In genomic region chr16:13957197-13958078, GRCh38 we compare ENCODE assay signal across 8 cellular contexts. TPM values are rescaled to one million over a fixed set of nuclear protein-coding genes. Genes with fewer than 3 reads are reported as not detected.
DNase-seq lines count a peak whose midpoint lies in the region; ATAC-seq, FAIRE-seq and TF ChIP-seq lines count a peak whose summit lies in the region.

No MANE protein-coding gene starts in this region.

- peak; percentile 68 for FAIRE-seq in endometrium (lab: Jason Lieb, UNC)

- H3K9ac ChIP-seq in GM23248 (peak overlapping the region; percentile 83), Karpas-422 (ENCODE audit: low read length) (peak overlapping the region; percentile 42), SK-N-MC (ENCODE audit: insufficient read length) (peak overlapping the region; percentile 75)

- peak; percentile 38 for DNase-seq in activated CD8-positive, alpha-beta T cell treated with anti-CD3 and anti-CD28 coated beads for 36 hours
- DNase-seq in activated CD8-positive, alpha-beta T cell treated with anti-CD3 and anti-CD28 coated beads, Interleukin-2, amount 10 ng/mL, durations not matched to agents 7 days and 5 days = no peak
- peak; percentile 96 for DNase-seq in GM23248
- DNase-seq in Karpas-422 = peak; percentile 72
- DNase-seq in SK-N-MC (ENCODE audit: low read depth, low spot score) = peak; percentile 89
- peak in 1 of 2 donors; percentile 94 for DNase-seq in vagina (ENCODE audit: extremely low spot score in 2 of 2)

- peak overlapping the region; percentile 77 for H3K4me3 ChIP-seq in GM23248
- peak overlapping the region; percentile 48 for H3K4me3 ChIP-seq in Karpas-422 (ENCODE audit: low read length)
- peak overlapping the region; percentile 77 for H3K4me3 ChIP-seq in SK-N-MC
- H3K4me3 ChIP-seq in muscle layer of duodenum (ENCODE audit: low read depth in 1 of 2, low read length in 2 of 2) = peak overlapping the region; percentile 43 to 65
- peak overlapping the region; percentile 26 to 39 for H3K4me3 ChIP-seq in vagina

- H4K20me1 ChIP-seq in GM23248 (ENCODE audit: insufficient read depth) (no peaks in the 10 kb centered on the region), Karpas-422 (ENCODE audit: insufficient read depth, low read depth, low read length) (no peaks in the 10 kb centered on the region)

- H3F3A ChIP-seq in GM23248 (ENCODE audit: insufficient read depth) = peaks cover 34% of the 10 kb centered on the region

- H3K4me2 ChIP-seq in GM23248 (ENCODE audit: unreplicated experiment) = peak overlapping the region; percentile 98
- peak overlapping the region; percentile 64 for H3K4me2 ChIP-seq in Karpas-422 (ENCODE audit: low read depth, low read length, poor library complexity, severe bottlenecking)

- no peaks in the 10 kb centered on the region for H3K9me2 ChIP-seq in GM23248 (ENCODE audit: insufficient read depth)
- no peaks in the 10 kb centered on the region for H3K9me2 ChIP-seq in Karpas-422 (replicated peaks; ENCODE audit: insufficient read depth, low read length)

- TF ChIP-seq CTCF in activated CD8-positive, alpha-beta T cell treated with anti-CD3 and anti-CD28 coated beads for 36 hours (IDR thresholded peaks at IDR 0.05) = no peak
- peak in 1 of 3 experiments; percentile 24 for TF ChIP-seq CTCF in vagina (IDR thresholded peaks at IDR 0.05)

- peak; percentile 74 for ATAC-seq in activated CD8-positive, alpha-beta T cell treated with anti-CD3 and anti-CD28 coated beads for 36 hours
- no peak for ATAC-seq in activated CD8-positive, alpha-beta T cell treated with anti-CD3 and anti-CD28 coated beads, Interleukin-2, amount 10 ng/mL, durations not matched to agents 7 days and 5 days

- H3K36me3 Mint-ChIP-seq in activated CD8-positive, alpha-beta T cell treated with anti-CD3 and anti-CD28 coated beads for 36 hours (ENCODE audit: low read depth) = no peaks in the 10 kb centered on the region
- H3K36me3 Mint-ChIP-seq in activated CD8-positive, alpha-beta T cell treated with anti-CD3 and anti-CD28 coated beads, Interleukin-2, amount 10 ng/mL, durations not matched to agents 7 days and 5 days (ENCODE audit: low read depth) = no peaks in the 10 kb centered on the region

- no peaks in the 10 kb centered on the region for H3K79me2 ChIP-seq in GM23248 (ENCODE audit: insufficient read depth)
- no peaks in the 10 kb centered on the region for H3K79me2 ChIP-seq in Karpas-422 (ENCODE audit: low read length)

- no peak overlapping the region for H3K4me3 Mint-ChIP-seq in activated CD8-positive, alpha-beta T cell treated with anti-CD3 and anti-CD28 coated beads for 36 hours
- H3K4me3 Mint-ChIP-seq in activated CD8-positive, alpha-beta T cell treated with anti-CD3 and anti-CD28 coated beads, Interleukin-2, amount 10 ng/mL, durations not matched to agents 7 days and 5 days = no peak overlapping the region

- POLR2A ChIA-PET in activated CD8-positive, alpha-beta T cell treated with anti-CD3 and anti-CD28 coated beads for 36 hours (lab: Charles Lee) = no interaction called here
- POLR2A ChIA-PET in activated CD8-positive, alpha-beta T cell treated with anti-CD3 and anti-CD28 coated beads, Interleukin-2, amount 10 ng/mL, durations not matched to agents 7 days and 5 days (lab: Charles Lee) = no interaction called here

- TF ChIP-seq POLR2A in vagina (IDR thresholded peaks at IDR 0.05) = peak in 1 of 2 donors; percentile 1

- H2AFZ ChIP-seq in GM23248 (peak overlapping the region; percentile 91), Karpas-422 (ENCODE audit: low read length) (peak overlapping the region; percentile 79)

- no peaks in the 10 kb centered on the region for H3K9me3 ChIP-seq in GM23248 (ENCODE audit: low read depth)
- H3K9me3 ChIP-seq in Karpas-422 (ENCODE audit: low read length) = no peaks in the 10 kb centered on the region
- H3K9me3 ChIP-seq in SK-N-MC (ENCODE audit: low read depth, low read length) = no peaks in the 10 kb centered on the region
- H3K9me3 ChIP-seq in muscle layer of duodenum (ENCODE audit: control insufficient read depth in 1 of 2, low read length in 2 of 2) = no peaks in the 10 kb centered on the region
- no peaks in the 10 kb centered on the region for H3K9me3 ChIP-seq in vagina

- H3K36me3 ChIP-seq in GM23248 (ENCODE audit: low read depth) = no peaks in the 10 kb centered on the region
- H3K36me3 ChIP-seq in Karpas-422 (ENCODE audit: insufficient read depth, low read length) = no peaks in the 10 kb centered on the region
- no peaks in the 10 kb centered on the region for H3K36me3 ChIP-seq in SK-N-MC (ENCODE audit: insufficient read depth, low read length)
- no peaks in the 10 kb centered on the region for H3K36me3 ChIP-seq in muscle layer of duodenum (ENCODE audit: control insufficient read depth in 1 of 2, insufficient read depth in 2 of 2, low read length in 2 of 2)
- H3K36me3 ChIP-seq in vagina = no peaks in the 10 kb centered on the region

- intact Hi-C loops in activated CD8-positive, alpha-beta T cell treated with anti-CD3 and anti-CD28 coated beads for 36 hours (cut with micrococcal nuclease) = no loop called here
- intact Hi-C loops in vagina (cut with DNase I) = loop anchor here (5.0 to 10.0 kb wide), 2 partner anchors 57 to 115 kb away; partner anchors contain the start of gene MRTFB

- no peaks in the 10 kb centered on the region for H3K27me3 ChIP-seq in GM23248 (replicated peaks; ENCODE audit: insufficient read depth)
- no peaks in the 10 kb centered on the region for H3K27me3 ChIP-seq in Karpas-422 (ENCODE audit: low read length)
- no peaks in the 10 kb centered on the region for H3K27me3 ChIP-seq in muscle layer of duodenum (ENCODE audit: low read depth, low read length)
- no peaks in the 10 kb centered on the region for H3K27me3 ChIP-seq in vagina

- CTCF ChIA-PET in activated CD8-positive, alpha-beta T cell treated with anti-CD3 and anti-CD28 coated beads for 36 hours (lab: Charles Lee) = no interaction called here
- CTCF ChIA-PET in activated CD8-positive, alpha-beta T cell treated with anti-CD3 and anti-CD28 coated beads, Interleukin-2, amount 10 ng/mL, durations not matched to agents 7 days and 5 days (lab: Charles Lee) = no interaction called here

- H3K27me3 Mint-ChIP-seq in activated CD8-positive, alpha-beta T cell treated with anti-CD3 and anti-CD28 coated beads for 36 hours = peaks cover 14% of the 10 kb centered on the region
- peaks cover 7% of the 10 kb centered on the region for H3K27me3 Mint-ChIP-seq in activated CD8-positive, alpha-beta T cell treated with anti-CD3 and anti-CD28 coated beads, Interleukin-2, amount 10 ng/mL, durations not matched to agents 7 days and 5 days (ENCODE audit: low read depth)

- H3K27ac Mint-ChIP-seq in activated CD8-positive, alpha-beta T cell treated with anti-CD3 and anti-CD28 coated beads for 36 hours = no peak overlapping the region
- H3K27ac Mint-ChIP-seq in activated CD8-positive, alpha-beta T cell treated with anti-CD3 and anti-CD28 coated beads, Interleukin-2, amount 10 ng/mL, durations not matched to agents 7 days and 5 days = no peak overlapping the region

- H3K4me1 Mint-ChIP-seq in activated CD8-positive, alpha-beta T cell treated with anti-CD3 and anti-CD28 coated beads for 36 hours (ENCODE audit: low read depth) = peaks cover 12% of the 10 kb centered on the region
- peaks cover 3% of the 10 kb centered on the region for H3K4me1 Mint-ChIP-seq in activated CD8-positive, alpha-beta T cell treated with anti-CD3 and anti-CD28 coated beads, Interleukin-2, amount 10 ng/mL, durations not matched to agents 7 days and 5 days (ENCODE audit: low read depth)

- H3K4me1 ChIP-seq in GM23248 (ENCODE audit: insufficient read depth) = peaks cover 18% of the 10 kb centered on the region
- H3K4me1 ChIP-seq in Karpas-422 (ENCODE audit: low read length) = peaks cover 32% of the 10 kb centered on the region
- peaks cover 5% of the 10 kb centered on the region in 2 donors for H3K4me1 ChIP-seq in muscle layer of duodenum (ENCODE audit: control insufficient read depth in 1 of 2, insufficient read depth in 2 of 2, low read length in 2 of 2)
- peaks cover 31% of the 10 kb centered on the region for H3K4me1 ChIP-seq in vagina

- in situ Hi-C loops in GM23248 (cut with MboI) = no loop called here

- 0% methylated on average over 14 of the region's 14 CpGs for WGBS in GM23248 (ENCODE audit: low coverage in 1 of 2, low lambda C conversion rate in 2 of 2, missing lambda C conversion rate in 2 of 2), 2 experiments

- H3K27ac ChIP-seq in GM23248 (peak overlapping the region; percentile 95), Karpas-422 (ENCODE audit: low read length) (no peak overlapping the region), SK-N-MC (peak overlapping the region; percentile 98), muscle layer of duodenum (ENCODE audit: low read length) (peak overlapping the region; percentile 76), vagina (peak overlapping the region; percentile 76)

- H3K9me3 Mint-ChIP-seq in activated CD8-positive, alpha-beta T cell treated with anti-CD3 and anti-CD28 coated beads for 36 hours = no peaks in the 10 kb centered on the region
- no peaks in the 10 kb centered on the region for H3K9me3 Mint-ChIP-seq in activated CD8-positive, alpha-beta T cell treated with anti-CD3 and anti-CD28 coated beads, Interleukin-2, amount 10 ng/mL, durations not matched to agents 7 days and 5 days (ENCODE audit: insufficient read depth)

RNA-seq across cellular contexts. Expression of gene ERCC4, which starts 37.5 kb away (rescaled TPM):
- total RNA-seq in activated CD8-positive, alpha-beta T cell treated with anti-CD3 and anti-CD28 coated beads for 36 hours = 10 to 100 TPM in 1 of 2 experiments, 1 to 10 TPM in 1; 6.2 to 13.3 TPM
- 10 to 100 TPM in 1 of 2 experiments, 1 to 10 TPM in 1; 8.9 to 12.8 TPM for total RNA-seq in activated CD8-positive, alpha-beta T cell treated with anti-CD3 and anti-CD28 coated beads, Interleukin-2, amount 10 ng/mL, durations not matched to agents 7 days and 5 days
- 7.5 and 14.3 TPM in 2 replicates for total RNA-seq in GM23248 (2014; rRNA removed; shearing (Covaris generic))
- polyA plus RNA-seq in GM23248 (2016; fragmentation: Nextera tagmentation; extraction: Ambion mirVana) = 19.3 and 20.1 TPM in 2 replicates
- 9.0 and 18.2 TPM in 2 replicates for total RNA-seq in Karpas-422 (2014; rRNA removed; shearing (Covaris generic); ENCODE audit: low replicate concordance)
- total RNA-seq in vagina = 8.6 TPM
